In genomic region chr19:5042556-5042955, GRCh38 we compare ENCODE assay signal across 2 cellular contexts.
TF ChIP-seq lines count a peak whose summit lies in the region.

No MANE protein-coding gene starts in this region.

TF ChIP-seq in HEK293, 187 proteins besides CTCF, POLR2A, EP300 and RAD21 (continued from another document and continues in another):
- TF ChIP-seq HIC1 (tag by site-specific recombination; IDR thresholded peaks at IDR 0.05) (no peak), ZNF223 (tag by site-specific recombination; IDR thresholded peaks at IDR 0.05) (no peak), KLF7 (tag by site-specific recombination; IDR thresholded peaks at IDR 0.05; ENCODE audit: borderline replicate concordance) (no peak), ZNF24 (tag by site-specific recombination; IDR thresholded peaks at IDR 0.05) (no peak), ZNF645 (tag by site-specific recombination; IDR thresholded peaks at IDR 0.05) (no peak), ZNF433 (tag by site-specific recombination; IDR thresholded peaks at IDR 0.05; ENCODE audit: low read depth) (no peak), ZBTB1 (tag by site-specific recombination; IDR thresholded peaks at IDR 0.05) (no peak), GLIS2 (tag by site-specific recombination; IDR thresholded peaks at IDR 0.05) (no peak), ZNF280C (tag by site-specific recombination; IDR thresholded peaks at IDR 0.05) (no peak), ZBTB17 (tag by site-specific recombination; IDR thresholded peaks at IDR 0.05) (0 out of 2 replicates have a peak, but pooled peaks have one; percentile 31), ZNF544 (tag by site-specific recombination; IDR thresholded peaks at IDR 0.05) (no peak), ZNF324 (tag by site-specific recombination; IDR thresholded peaks at IDR 0.05) (no peak), ZNF2 (tag by site-specific recombination; IDR thresholded peaks at IDR 0.05) (no peak), ZNF510 (tag by site-specific recombination; IDR thresholded peaks at IDR 0.05; ENCODE audit: insufficient replicate concordance) (no peak), ZNF600 (tag by site-specific recombination; IDR thresholded peaks at IDR 0.05) (no peak), ZNF174 (tag by site-specific recombination; IDR thresholded peaks at IDR 0.05) (no peak), ZNF664 (tag by site-specific recombination; IDR thresholded peaks at IDR 0.05) (no peak), ZNF521 (tag by site-specific recombination; IDR thresholded peaks at IDR 0.05) (no peak), ZNF394 (tag by site-specific recombination; IDR thresholded peaks at IDR 0.05; ENCODE audit: borderline replicate concordance) (0 out of 2 replicates have a peak, but pooled peaks have one; percentile 12), GLI4 (tag by site-specific recombination; IDR thresholded peaks at IDR 0.05) (no peak), ZNF140 (tag by site-specific recombination; IDR thresholded peaks at IDR 0.05) (no peak), ZNF704 (tag by site-specific recombination; IDR thresholded peaks at IDR 0.05) (no peak), ZNF26 (tag by site-specific recombination; IDR thresholded peaks at IDR 0.05) (no peak), ZFHX2 (tag by site-specific recombination; conservative IDR thresholded peaks at IDR 0.05) (peak; percentile 90), SCRT1 (tag by site-specific recombination; IDR thresholded peaks at IDR 0.05; ENCODE audit: borderline replicate concordance) (no peak), ZNF19 (tag by site-specific recombination; IDR thresholded peaks at IDR 0.05; ENCODE audit: low read depth) (no peak)

TF ChIP-seq in WTC11, 78 proteins besides CTCF, POLR2A, EP300 and RAD21 (continued from another document):
- no peak for TF ChIP-seq USF1 (CRISPR knock-in tag; IDR thresholded peaks at IDR 0.05)
- TF ChIP-seq IRF2 (CRISPR knock-in tag; IDR thresholded peaks at IDR 0.05; ENCODE audit: borderline replicate concordance, low read depth) = no peak
- no peak for TF ChIP-seq JAZF1 (CRISPR knock-in tag; IDR thresholded peaks at IDR 0.05)
- no peak for TF ChIP-seq NFATC4 (CRISPR knock-in tag; IDR thresholded peaks at IDR 0.05)
- TF ChIP-seq MLX (CRISPR knock-in tag; IDR thresholded peaks at IDR 0.05) = no peak
- TF ChIP-seq ZNF423 (CRISPR knock-in tag; IDR thresholded peaks at IDR 0.05) = no peak
- TF ChIP-seq ZNF281 (CRISPR knock-in tag; IDR thresholded peaks at IDR 0.05) = no peak
- no peak for TF ChIP-seq ZNF512 (CRISPR knock-in tag; IDR thresholded peaks at IDR 0.05; ENCODE audit: borderline replicate concordance)
- no peak for TF ChIP-seq ELF4 (CRISPR knock-in tag; IDR thresholded peaks at IDR 0.05; ENCODE audit: low read depth)
- TF ChIP-seq TEAD1 (CRISPR knock-in tag; IDR thresholded peaks at IDR 0.05) = no peak
- no peak for TF ChIP-seq ZNF317 (CRISPR knock-in tag; IDR thresholded peaks at IDR 0.05; ENCODE audit: borderline replicate concordance, low read depth)
- no peak for TF ChIP-seq ZNF232 (CRISPR knock-in tag; IDR thresholded peaks at IDR 0.05)
- no peak for TF ChIP-seq PRRX2 (CRISPR knock-in tag; IDR thresholded peaks at IDR 0.05)
- no peak for TF ChIP-seq ATF1 (CRISPR knock-in tag; IDR thresholded peaks at IDR 0.05)
- TF ChIP-seq CBFB (CRISPR knock-in tag; IDR thresholded peaks at IDR 0.05; ENCODE audit: low read depth) = no peak
